In the genomic region with DNA sequence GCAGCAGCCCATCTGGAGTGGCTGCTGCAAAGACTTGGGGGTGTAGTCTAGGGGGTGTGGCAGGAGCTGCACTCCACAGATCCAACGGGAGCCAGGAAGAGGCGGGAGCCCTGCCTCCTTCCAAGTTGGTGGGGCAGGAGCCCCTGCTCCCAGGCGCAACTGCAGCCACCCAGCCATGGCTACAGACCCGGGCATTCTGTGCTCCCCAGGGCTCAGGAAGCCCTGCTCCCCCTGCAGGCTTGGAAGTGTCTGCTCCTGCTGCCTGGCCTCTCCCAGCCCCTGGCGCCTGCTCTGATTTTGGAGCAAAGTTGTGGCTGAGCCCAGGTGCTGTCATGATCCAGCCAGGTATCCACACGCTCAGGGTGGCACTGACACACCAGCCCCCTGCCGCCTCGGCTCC, we compare ENCODE assay signal across 26 cellular contexts.
"Had no signal": no experiment of that assay in that cellular context is flagged by ENCODE, and none has a peak within 500 bp of the region (broad histone marks: within the 10 kb centered on the region; RNA-seq: fewer than 3 reads in every experiment).

No MANE protein-coding gene starts in this region.

- H3K27me3 ChIP-seq: body of pancreas, hepatocyte, tibial artery, uterus had no signal

- H3K4me2 ChIP-seq: hepatocyte had no signal

- H3K4me1 ChIP-seq: body of pancreas, parathyroid adenoma, uterus had no signal

- ATAC-seq: activated CD4-positive, CD25-positive, alpha-beta regulatory T cell treated with anti-CD3 and anti-CD28 coated beads, Interleukin-2, amount 50 U/mL, for 24 hours; activated CD8-positive, alpha-beta T cell treated with anti-CD3 and anti-CD28 coated beads, Interleukin-2, amount 10 ng/mL, durations not matched to agents 7 days and 5 days; activated naive CD8-positive, alpha-beta T cell treated with anti-CD3 and anti-CD28 coated beads, Interleukin-2, amount 50 U/mL, for 24 hours; body of pancreas; esophagus mucosa; left cardiac atrium; natural killer cell treated with Interleukin-12 subunit alpha and Interleukin-12 subunit beta and Interleukin-15 and Interleukin-18, amount 100 ng/mL, for 72 hours; stimulated activated naive CD8-positive, alpha-beta T cell treated with anti-CD3 and anti-CD28 coated beads, Interleukin-15, amount 100 ng/mL, for 72 hours; T-helper 17 cell had no signal

- DNase-seq: activated CD4-positive, alpha-beta T cell treated with anti-CD3 and anti-CD28 coated beads, Interleukin-2, amount 50 U/mL, for 1 hour; activated CD8-positive, alpha-beta T cell treated with anti-CD3 and anti-CD28 coated beads, Interleukin-2, amount 10 ng/mL, durations not matched to agents 7 days and 5 days; activated gamma-delta T cell; activated naive CD4-positive, alpha-beta T cell treated with anti-CD3 and anti-CD28 coated beads, Interleukin-2, amount 50 U/mL, for 16 hours; activated naive CD8-positive, alpha-beta T cell treated with anti-CD3 and anti-CD28 coated beads, Interleukin-2, amount 50 U/mL, for 24 hours; body of pancreas; caudate nucleus; dermis blood vessel endothelial cell; effector memory CD4-positive, alpha-beta T cell; glutamatergic neuron; left cardiac atrium; stimulated activated CD4-positive, alpha-beta T cell treated with anti-CD3 and anti-CD28 coated beads, Interleukin-1b, Interleukin-23, amount 100 ng/mL, for 48 hours; stimulated activated naive CD8-positive, alpha-beta T cell treated with anti-CD3 and anti-CD28 coated beads, Interleukin-15, amount 100 ng/mL, for 72 hours; T-helper 17 cell; tibial artery; uterus had no signal

- H3K4me1 Mint-ChIP-seq: stimulated activated naive CD8-positive, alpha-beta T cell treated with anti-CD3 and anti-CD28 coated beads, Interleukin-15, amount 100 ng/mL, for 72 hours; T-helper 17 cell had no signal

- H3K4me3 ChIP-seq: body of pancreas, hepatocyte, skin epidermis, tibial artery, uterus had no signal

- H2AFZ ChIP-seq: hepatocyte, parathyroid adenoma had no signal

- H3K36me3 ChIP-seq: tibial artery, uterus had no signal

- H3K79me2 ChIP-seq: hepatocyte, parathyroid adenoma had no signal

- H3K4me3 Mint-ChIP-seq: activated CD8-positive, alpha-beta T cell treated with anti-CD3 and anti-CD28 coated beads, Interleukin-2, amount 10 ng/mL, durations not matched to agents 7 days and 5 days; activated naive CD8-positive, alpha-beta T cell treated with anti-CD3 and anti-CD28 coated beads, Interleukin-2, amount 50 U/mL, for 24 hours; activated T-helper 1 cell treated with anti-CD3 and anti-CD28 coated beads, Interleukin-12 subunit alpha, Interleukin-12 subunit beta, Interleukin-2, Interleukin-4 antibody, amounts not matched to agents 30 ng/mL and 10 ng/mL and 1 ng/mL, durations not matched to agents 14 hours and 24 hours and 36 hours; natural killer cell treated with Interleukin-12 subunit alpha and Interleukin-12 subunit beta and Interleukin-15 and Interleukin-18, amount 100 ng/mL, for 72 hours; stimulated activated naive CD8-positive, alpha-beta T cell treated with anti-CD3 and anti-CD28 coated beads, Interleukin-15, amount 100 ng/mL, for 72 hours; T-helper 17 cell had no signal

- H3K27ac ChIP-seq: body of pancreas, hepatocyte, parathyroid adenoma, skin epidermis, tibial artery, uterus had no signal

- H3K9ac ChIP-seq: parathyroid adenoma had no signal

- H3K27ac Mint-ChIP-seq: activated CD8-positive, alpha-beta T cell treated with anti-CD3 and anti-CD28 coated beads, Interleukin-2, amount 10 ng/mL, durations not matched to agents 7 days and 5 days; activated naive CD8-positive, alpha-beta T cell treated with anti-CD3 and anti-CD28 coated beads, Interleukin-2, amount 50 U/mL, for 24 hours; activated T-helper 1 cell treated with anti-CD3 and anti-CD28 coated beads, Interleukin-12 subunit alpha, Interleukin-12 subunit beta, Interleukin-2, Interleukin-4 antibody, amounts not matched to agents 30 ng/mL and 10 ng/mL and 1 ng/mL, durations not matched to agents 14 hours and 24 hours and 36 hours; natural killer cell treated with Interleukin-12 subunit alpha and Interleukin-12 subunit beta and Interleukin-15 and Interleukin-18, amount 100 ng/mL, for 72 hours; stimulated activated naive CD8-positive, alpha-beta T cell treated with anti-CD3 and anti-CD28 coated beads, Interleukin-15, amount 100 ng/mL, for 72 hours; T-helper 17 cell had no signal

- FAIRE-seq: endothelial cell of umbilical vein, frontal cortex, islet of Langerhans had no signal

- H3K9me3 ChIP-seq: body of pancreas, tibial artery, uterus had no signal

- H3K36me3 Mint-ChIP-seq: natural killer cell treated with Interleukin-12 subunit alpha and Interleukin-12 subunit beta and Interleukin-15 and Interleukin-18, amount 100 ng/mL, for 72 hours had no signal
